ENCODE assay signal across 17 cellular contexts in genomic region chr7:140773104-140773503, GRCh38.
"Had no signal": no experiment of that assay in that cellular context is flagged by ENCODE, and none has a peak within 500 bp of the region (broad histone marks: within the 10 kb centered on the region; RNA-seq: fewer than 3 reads in every experiment).

No MANE protein-coding gene starts in this region.

- H3K4me3 Mint-ChIP-seq: dendritic cell treated with granulocyte-macrophage colony-stimulating factor and Interleukin-4, amounts not matched to agents 40 ng/mL and 50 ng/mL, for 4 days; immature natural killer cell; memory B cell; naive thymus-derived CD4-positive, alpha-beta T cell; nephron progenitor cell had no signal

- H3K27me3 Mint-ChIP-seq: dendritic cell treated with granulocyte-macrophage colony-stimulating factor and Interleukin-4, amounts not matched to agents 40 ng/mL and 50 ng/mL, for 4 days; memory B cell; naive thymus-derived CD4-positive, alpha-beta T cell had no signal

- H3K36me3 ChIP-seq: prostate gland had no signal

- H3K4me3 ChIP-seq: esophagus squamous epithelium, left lung, lower lobe of right lung, prostate gland, right lobe of liver had no signal

- H3K9ac ChIP-seq: parathyroid adenoma had no signal

- DNase-seq: esophagus squamous epithelium; immature natural killer cell; left lung; lower lobe of right lung; midbrain; naive thymus-derived CD4-positive, alpha-beta T cell; nephron progenitor cell; right lobe of liver; stimulated activated CD4-positive, alpha-beta T cell treated with anti-CD3 and anti-CD28 coated beads, Interleukin-2, amount 100 ng/mL, for 24 hours; stimulated activated CD4-positive, alpha-beta T cell treated with anti-CD3 and anti-CD28 coated beads, Interleukin-4, amount 100 ng/mL, for 4 hours; stimulated activated naive CD4-positive, alpha-beta T cell treated with Interleukin-2 at 50 U/mL for 16 hours had no signal

- H3K27ac Mint-ChIP-seq: dendritic cell treated with granulocyte-macrophage colony-stimulating factor and Interleukin-4, amounts not matched to agents 40 ng/mL and 50 ng/mL, for 4 days; naive thymus-derived CD4-positive, alpha-beta T cell had no signal

- FAIRE-seq: colon, keratinocyte had no signal

- H3K9me3 ChIP-seq: esophagus squamous epithelium, left lung, lower lobe of right lung, prostate gland, right lobe of liver had no signal

- H3K4me1 ChIP-seq: esophagus squamous epithelium, left lung, lower lobe of right lung, parathyroid adenoma, prostate gland, right lobe of liver had no signal

- H3K4me1 Mint-ChIP-seq: immature natural killer cell; memory B cell; naive thymus-derived CD4-positive, alpha-beta T cell; nephron progenitor cell had no signal

- H3K9me3 Mint-ChIP-seq: dendritic cell treated with granulocyte-macrophage colony-stimulating factor and Interleukin-4, amounts not matched to agents 40 ng/mL and 50 ng/mL, for 4 days; immature natural killer cell; memory B cell; nephron progenitor cell had no signal

- H3K27ac ChIP-seq: esophagus squamous epithelium, left lung, lower lobe of right lung, parathyroid adenoma, prostate gland, right lobe of liver had no signal

- ATAC-seq: left lung; lower lobe of right lung; naive thymus-derived CD4-positive, alpha-beta T cell; right lobe of liver had no signal

- H3K79me2 ChIP-seq: parathyroid adenoma had no signal

- H2AFZ ChIP-seq: parathyroid adenoma had no signal

- H3K27me3 ChIP-seq: esophagus squamous epithelium, left lung, right lobe of liver had no signal
